Comparison of ENCODE assay signal across 8 cellular contexts in genomic region chr1:174743654-174744561, GRCh38.
DNase-seq lines count a peak whose midpoint lies in the region; ATAC-seq and TF ChIP-seq lines count a peak whose summit lies in the region.

No MANE protein-coding gene starts in this region.

- peak; percentile 58 for DNase-seq in DMS 273 (lab: John Stamatoyannopoulos, UW; ENCODE audit: unreplicated experiment)
- DNase-seq in KG1 (lab: John Stamatoyannopoulos, UW) = peak; percentile 12
- peak; percentile 50 for DNase-seq in RPMI7951 (ENCODE audit: low read depth)
- no peak for DNase-seq in esophagus squamous epithelium (lab: John Stamatoyannopoulos, UW)
- DNase-seq in ovary = no peak
- no peak for DNase-seq in NK-92 (lab: John Stamatoyannopoulos, UW; ENCODE audit: unreplicated experiment)

- H3K27ac ChIP-seq in esophagus squamous epithelium = no peak overlapping the region
- H3K27ac ChIP-seq in ovary = no peak overlapping the region

- no peak overlapping the region for H3K4me3 ChIP-seq in esophagus squamous epithelium
- H3K4me3 ChIP-seq in ovary = no peak overlapping the region

- no peaks in the 10 kb centered on the region for H3K36me3 ChIP-seq in esophagus squamous epithelium
- no peaks in the 10 kb centered on the region for H3K36me3 ChIP-seq in ovary

- 31 to 32% methylated on average over 4 of the region's 4 CpGs for WGBS in esophagus squamous epithelium, 2 donors
- WGBS in ovary, 3 donors = 21 to 29% (median 27%) methylated on average over 4 of the region's 4 CpGs

- peak; percentile 15 to 74 (median 48) for TF ChIP-seq CTCF in esophagus squamous epithelium (IDR thresholded peaks at IDR 0.05)
- peak in 2 of 3 donors; percentile 42 to 51 for TF ChIP-seq CTCF in ovary (IDR thresholded peaks at IDR 0.05)

- no peaks in the 10 kb centered on the region for H3K27me3 ChIP-seq in esophagus squamous epithelium
- H3K27me3 ChIP-seq in ovary = no peaks in the 10 kb centered on the region

- H3K9me3 ChIP-seq in esophagus squamous epithelium (no peaks in the 10 kb centered on the region), ovary (no peaks in the 10 kb centered on the region)

- intact Hi-C loops in esophagus squamous epithelium (cut with DNase I) (loop anchor here (5.0 kb wide), 1 partner anchor 482 kb away; no protein-coding TSS in a partner anchor), ovary (cut with DNase I) (loop anchor here in 2 of 4 donors (2.0 to 10.0 kb wide), 3 partner anchors 482 to 1329 kb away; no protein-coding TSS in a partner anchor)

- no peak for TF ChIP-seq POLR2A in esophagus squamous epithelium (IDR thresholded peaks at IDR 0.05)
- no peak for TF ChIP-seq POLR2A in ovary (IDR thresholded peaks at IDR 0.05)

- no peak for ATAC-seq in GM18498 (IDR thresholded peaks at IDR 0.05; ENCODE audit: unreplicated experiment)
- no peak for ATAC-seq in HG02642 (IDR thresholded peaks at IDR 0.05; ENCODE audit: poor library complexity, unreplicated experiment)

- H3K4me1 ChIP-seq in esophagus squamous epithelium = peaks cover 0 to 12% (median 0%) of the 10 kb centered on the region in 3 donors
- H3K4me1 ChIP-seq in ovary (ENCODE audit: insufficient read depth) = no peaks in the 10 kb centered on the region

- TF ChIP-seq EP300 in ovary (IDR thresholded peaks at IDR 0.05) = no peak

Comparison
In these comparisons a context has a peak if more than half of its experiments do, and no peak if none do; other contexts are left out.
1. DNase-seq: peak in DMS 273 (single experiment), KG1 (single experiment) and RPMI7951 (single experiment); none in esophagus squamous epithelium (single experiment), ovary (0 of 5) and NK-92 (single experiment).